10 cellular contexts compared by ENCODE assay signal in genomic region chr7:140025814-140026433, GRCh38.
"Had no signal": no experiment of that assay in that cellular context is flagged by ENCODE, and none has a peak within 500 bp of the region (broad histone marks: within the 10 kb centered on the region; RNA-seq: fewer than 3 reads in every experiment).

No MANE protein-coding gene starts in this region.

- H3K27ac Mint-ChIP-seq: GM23338, H9, HFFc6 had no signal

- H3K9me3 Mint-ChIP-seq: GM23338, H9, HFFc6 had no signal

- H3K9me3 ChIP-seq: HAP-1 had no signal

- H3K4me2 ChIP-seq: GM23338 had no signal

- H2AFZ ChIP-seq: GM23248, GM23338 had no signal

- H3K36me3 ChIP-seq: HAP-1 had no signal

- H3K4me3 ChIP-seq: GM23248, GM23338, HAP-1 had no signal

- H3K4me1 ChIP-seq: HAP-1 had no signal

- H3K4me3 Mint-ChIP-seq: GM23338, H9, HFFc6 had no signal

- H3K27ac ChIP-seq: GM23248 had no signal

- DNase-seq: GM23248, GOT3, H7, H9, HCEC 1CT, HFFc6 had no signal

- H3K9ac ChIP-seq: GM23248 had no signal

- ATAC-seq: GM23338, HCT116 had no signal

- FAIRE-seq: H54 had no signal

- H3K4me1 Mint-ChIP-seq: GM23338, H9 had no signal
